8 cellular contexts compared by ENCODE assay signal in genomic region chr15:85690546-85691226, GRCh38.
A peak's percentile ranks its signal among the peaks of the same experiment; 100 is the strongest.
DNase-seq lines count a peak whose midpoint lies in the region; ATAC-seq, FAIRE-seq and TF ChIP-seq lines count a peak whose summit lies in the region.

No MANE protein-coding gene starts in this region.

- peak overlapping the region; percentile 62 for H3K4me3 ChIP-seq in CD8-positive, alpha-beta T cell (ENCODE audit: low read depth, low read length)
- no peak overlapping the region for H3K4me3 ChIP-seq in neutrophil (ENCODE audit: low read depth in 1 of 2, low read length in 1 of 2)

- H3K27ac ChIP-seq in CD8-positive, alpha-beta T cell (ENCODE audit: low read depth, low read length) = peak overlapping the region; percentile 77
- peak overlapping the region; percentile 71 for H3K27ac ChIP-seq in neutrophil

- no peak for FAIRE-seq in D721Med (lab: Jason Lieb, UNC)

- peak overlapping the region; percentile 99 for H3K27ac Mint-ChIP-seq in CD8-positive, alpha-beta T cell
- H3K27ac Mint-ChIP-seq in activated naive CD8-positive, alpha-beta T cell treated with anti-CD3 and anti-CD28 coated beads, Interleukin-2, amount 10 ng/mL, durations not matched to agents 7 days and 5 days = peak overlapping the region; percentile 99

- H3K27me3 ChIP-seq in CD8-positive, alpha-beta T cell (ENCODE audit: insufficient read depth, low read length) = no peaks in the 10 kb centered on the region
- no peaks in the 10 kb centered on the region for H3K27me3 ChIP-seq in neutrophil

- peak in 4 of 7 experiments; percentile 27 to 42 (median 39) for DNase-seq in CD8-positive, alpha-beta T cell
- DNase-seq in activated naive CD8-positive, alpha-beta T cell treated with anti-CD3 and anti-CD28 coated beads, Interleukin-2, amount 10 ng/mL, durations not matched to agents 7 days and 5 days = no peak
- DNase-seq in GOT3 (lab: John Stamatoyannopoulos, UW) (no peak), UCSD-AML1 (lab: John Stamatoyannopoulos, UW; ENCODE audit: unreplicated experiment) (no peak), D721Med (ENCODE audit: insufficient read length, low spot score) (no peak)

- CTCF ChIA-PET in CD8-positive, alpha-beta T cell (lab: Charles Lee) = interaction anchor here (1.0 to 2.6 kb wide), 7 partner anchors 9 to 394 kb away, joined by 3 to 9 read pairs (median 6); no protein-coding TSS in a partner anchor

- peaks cover 64% of the 10 kb centered on the region for H3K4me1 ChIP-seq in CD8-positive, alpha-beta T cell (ENCODE audit: insufficient read depth, low read length)
- H3K4me1 ChIP-seq in neutrophil (ENCODE audit: control insufficient read depth in 1 of 2, insufficient read depth in 1 of 2, low read depth in 1 of 2, low read length in 1 of 2) = peaks cover 41 to 57% of the 10 kb centered on the region in 2 experiments

- peaks cover 59% of the 10 kb centered on the region for H3K36me3 Mint-ChIP-seq in CD8-positive, alpha-beta T cell
- peaks cover 39% of the 10 kb centered on the region for H3K36me3 Mint-ChIP-seq in activated naive CD8-positive, alpha-beta T cell treated with anti-CD3 and anti-CD28 coated beads, Interleukin-2, amount 10 ng/mL, durations not matched to agents 7 days and 5 days

- H3K27me3 Mint-ChIP-seq in CD8-positive, alpha-beta T cell (ENCODE audit: low read depth) = no peaks in the 10 kb centered on the region
- H3K27me3 Mint-ChIP-seq in activated naive CD8-positive, alpha-beta T cell treated with anti-CD3 and anti-CD28 coated beads, Interleukin-2, amount 10 ng/mL, durations not matched to agents 7 days and 5 days = no peaks in the 10 kb centered on the region

- ATAC-seq in CD8-positive, alpha-beta T cell = peak; percentile 30
- ATAC-seq in GM19455 (IDR thresholded peaks at IDR 0.05; ENCODE audit: unreplicated experiment) (peak; percentile 48), HG03558 (IDR thresholded peaks at IDR 0.05; ENCODE audit: extremely low read depth, unreplicated experiment) (peak; percentile 35)
- peak; percentile 39 for ATAC-seq in activated naive CD8-positive, alpha-beta T cell treated with anti-CD3 and anti-CD28 coated beads, Interleukin-2, amount 10 ng/mL, durations not matched to agents 7 days and 5 days (ENCODE audit: low read depth)

- no peak for TF ChIP-seq CTCF in CD8-positive, alpha-beta T cell (IDR thresholded peaks at IDR 0.05)
- TF ChIP-seq CTCF in neutrophil (IDR thresholded peaks at IDR 0.05) (no peak), D721Med (IDR thresholded peaks at IDR 0.05; ENCODE audit: insufficient read depth, missing control alignments) (no peak)

- H3K9me3 ChIP-seq in CD8-positive, alpha-beta T cell (ENCODE audit: low read length) = no peaks in the 10 kb centered on the region
- no peaks in the 10 kb centered on the region for H3K9me3 ChIP-seq in neutrophil

- intact Hi-C loops in CD8-positive, alpha-beta T cell (cut with DNase I, micrococcal nuclease) = loop anchor here (1.0 to 5.0 kb wide), 2 partner anchors 16 to 308 kb away; partner anchors contain the start of gene AKAP13 (in 2 of the 2)

- peak overlapping the region; percentile 97 for H3K4me3 Mint-ChIP-seq in CD8-positive, alpha-beta T cell
- peak overlapping the region; percentile 97 for H3K4me3 Mint-ChIP-seq in activated naive CD8-positive, alpha-beta T cell treated with anti-CD3 and anti-CD28 coated beads, Interleukin-2, amount 10 ng/mL, durations not matched to agents 7 days and 5 days

- no peaks in the 10 kb centered on the region for H3K9me3 Mint-ChIP-seq in CD8-positive, alpha-beta T cell
- H3K9me3 Mint-ChIP-seq in activated naive CD8-positive, alpha-beta T cell treated with anti-CD3 and anti-CD28 coated beads, Interleukin-2, amount 10 ng/mL, durations not matched to agents 7 days and 5 days = no peaks in the 10 kb centered on the region

- POLR2A ChIA-PET in CD8-positive, alpha-beta T cell (lab: Charles Lee) = interaction anchor here (0.7 to 5.0 kb wide), 12 partner anchors 9 to 310 kb away, joined by 3 to 60 read pairs (median 5); partner anchors contain the start of gene AKAP13
- POLR2A ChIA-PET in activated naive CD8-positive, alpha-beta T cell treated with anti-CD3 and anti-CD28 coated beads, Interleukin-2, amount 10 ng/mL, durations not matched to agents 7 days and 5 days (lab: Charles Lee) = interaction anchor here (0.8 to 6.1 kb wide), 9 partner anchors 9 to 109 kb away, joined by 3 to 101 read pairs (median 14); no protein-coding TSS in a partner anchor

- H3K36me3 ChIP-seq in CD8-positive, alpha-beta T cell (ENCODE audit: insufficient read depth, low read length) = peaks cover 18% of the 10 kb centered on the region
- H3K36me3 ChIP-seq in neutrophil = peaks cover 76% of the 10 kb centered on the region

- peaks cover 85% of the 10 kb centered on the region for H3K4me1 Mint-ChIP-seq in CD8-positive, alpha-beta T cell (ENCODE audit: low read depth)
- H3K4me1 Mint-ChIP-seq in activated naive CD8-positive, alpha-beta T cell treated with anti-CD3 and anti-CD28 coated beads, Interleukin-2, amount 10 ng/mL, durations not matched to agents 7 days and 5 days = peaks cover 65% of the 10 kb centered on the region

Comparison
In these comparisons a context has a peak if more than half of its experiments do, and no peak if none do; other contexts are left out.
1. DNase-seq: peak in CD8-positive, alpha-beta T cell (4 of 7); none in activated naive CD8-positive, alpha-beta T cell treated with anti-CD3 and anti-CD28 coated beads, Interleukin-2, amount 10 ng/mL, durations not matched to agents 7 days and 5 days (single experiment), GOT3 (single experiment), UCSD-AML1 (single experiment) and D721Med (single experiment).
2. Peak in every context shown above with its lines, with median percentiles within 50 percentile points of each other: ATAC-seq.